In the genomic region with DNA sequence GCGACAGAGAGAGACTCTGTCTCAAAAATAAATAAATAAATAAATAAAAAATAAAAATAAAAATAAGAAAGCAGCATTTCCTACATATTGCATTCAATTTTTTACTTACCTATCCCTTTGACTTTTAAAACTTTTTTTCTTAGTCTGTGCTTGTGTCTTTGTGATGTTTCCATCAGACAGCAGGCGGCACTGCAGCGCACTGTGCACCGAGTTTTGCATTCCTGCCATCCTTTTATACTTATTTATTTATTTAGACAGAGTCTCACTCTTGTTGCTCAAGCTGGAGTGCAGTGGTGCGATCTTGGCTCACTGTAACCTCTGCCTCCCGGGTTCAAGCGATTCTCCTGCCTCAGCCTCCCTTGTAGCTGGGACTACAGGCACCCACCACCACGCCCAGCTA, we compare ENCODE assay signal across 7 cellular contexts.
DNase-seq lines count a peak whose midpoint lies in the region; ATAC-seq, FAIRE-seq and TF ChIP-seq lines count a peak whose summit lies in the region.
"Not testable (repeated sequence)": the region's sequence is repeated elsewhere in the genome, so short reads cannot be mapped to it uniquely, and the experiment has no call there.

No MANE protein-coding gene starts in this region.

- peak; percentile 11 for TF ChIP-seq CTCF in OCI-LY3 (IDR thresholded peaks at IDR 0.05; ENCODE audit: low read depth, low read length)
- peak in 1 of 3 experiments; percentile 8; a peak in 1 of 6 replicates for TF ChIP-seq CTCF in K562 (IDR thresholded peaks at IDR 0.05 in 2 of 3, conservative IDR thresholded peaks at IDR 0.05 in 1 of 3; ENCODE audit: insufficient read depth in 2 of 3, low read depth in 1 of 3, low read length in 3 of 3)
- TF ChIP-seq CTCF in neural crest cell (conservative IDR thresholded peaks at IDR 0.05): peak; percentile 60

- not testable (repeated sequence) for H3K4me2 ChIP-seq in OCI-LY3 (ENCODE audit: low read length); K562 (ENCODE audit: insufficient read depth, low read length)

- not testable (repeated sequence) for H3K4me3 ChIP-seq in OCI-LY3 (ENCODE audit: low read length); K562

- intact Hi-C loops in activated CD4-positive, alpha-beta T cell treated with anti-CD3 and anti-CD28 coated beads, Interleukin-2, amount 10 ng/mL, durations not matched to agents 24 days and 14 days (cut with micrococcal nuclease); K562 (cut with micrococcal nuclease); Right ventricle myocardium superior (cut with DNase I): not testable (repeated sequence)

- not testable (repeated sequence) for TF ChIP-seq EP300 in K562 (IDR thresholded peaks at IDR 0.05; ENCODE audit: low read length)

- H4K20me1 ChIP-seq in OCI-LY3 (ENCODE audit: insufficient read depth, low read length); K562 (replicated peaks; ENCODE audit: control insufficient read depth, insufficient read depth, low read length): not testable (repeated sequence)

- not testable (repeated sequence) for H3K36me3 ChIP-seq in OCI-LY3 (replicated peaks; ENCODE audit: low read depth, low read length); K562 (ENCODE audit: control insufficient read depth, insufficient read depth, low read length)

- not testable (repeated sequence) for H3K27ac Mint-ChIP-seq in activated CD4-positive, alpha-beta T cell treated with anti-CD3 and anti-CD28 coated beads, Interleukin-2, amount 10 ng/mL, durations not matched to agents 24 days and 14 days; neural crest cell (ENCODE audit: unreplicated experiment)

- H3K9me1 ChIP-seq in K562 (ENCODE audit: control insufficient read depth, insufficient read depth, low read length): not testable (repeated sequence)

- TF ChIP-seq RAD21 in K562 (CRISPR knock-in tag; conservative IDR thresholded peaks at IDR 0.05 in 1 of 2, IDR thresholded peaks at IDR 0.05 in 1 of 2): not testable (repeated sequence)

- H3K27me3 ChIP-seq in OCI-LY3 (ENCODE audit: low read depth, low read length); K562 (ENCODE audit: control insufficient read depth in 2 of 2, insufficient read depth in 2 of 2, low read length in 2 of 2): not testable (repeated sequence)

- not testable (repeated sequence) for H3K4me1 ChIP-seq in OCI-LY3 (ENCODE audit: low read length); K562 (replicated peaks in 1 of 2; ENCODE audit: control insufficient read depth in 2 of 2, insufficient read depth in 2 of 2, low read length in 2 of 2)

- not testable (repeated sequence) for H3K9ac ChIP-seq in OCI-LY3 (ENCODE audit: low read length); K562 (ENCODE audit: insufficient read depth in 1 of 2, low read depth in 2 of 2, low read length in 2 of 2)

- POLR2A ChIA-PET in K562 (lab: Yijun Ruan, JAX): not testable (repeated sequence)

- H3K27me3 Mint-ChIP-seq in activated CD4-positive, alpha-beta T cell treated with anti-CD3 and anti-CD28 coated beads, Interleukin-2, amount 10 ng/mL, durations not matched to agents 24 days and 14 days; neural crest cell (ENCODE audit: low read depth): not testable (repeated sequence)

- not testable (repeated sequence) for H3K36me3 Mint-ChIP-seq in activated CD4-positive, alpha-beta T cell treated with anti-CD3 and anti-CD28 coated beads, Interleukin-2, amount 10 ng/mL, durations not matched to agents 24 days and 14 days (ENCODE audit: low read depth); neural crest cell (ENCODE audit: low read depth)

- CTCF ChIA-PET in K562 (lab: Yijun Ruan, JAX; ENCODE audit: low intra/inter-chr PET ratio): not testable (repeated sequence)

- not testable (repeated sequence) for H3K4me3 Mint-ChIP-seq in activated CD4-positive, alpha-beta T cell treated with anti-CD3 and anti-CD28 coated beads, Interleukin-2, amount 10 ng/mL, durations not matched to agents 24 days and 14 days; neural crest cell

- not testable (repeated sequence) for H3K9me3 Mint-ChIP-seq in activated CD4-positive, alpha-beta T cell treated with anti-CD3 and anti-CD28 coated beads, Interleukin-2, amount 10 ng/mL, durations not matched to agents 24 days and 14 days; neural crest cell

- not testable (repeated sequence) for BruUV-seq in K562 (replicated peaks; lab: Mats Ljungman, UMichigan)

- DNase-seq in DMS53 (lab: John Stamatoyannopoulos, UW) (peak; percentile 46), Right ventricle myocardium superior (peak; percentile 71), neural crest cell (ENCODE audit: low read depth, low spot score) (peak; percentile 58)
- peak; percentile 75 for DNase-seq in activated CD4-positive, alpha-beta T cell treated with anti-CD3 and anti-CD28 coated beads, Interleukin-2, amount 10 ng/mL, durations not matched to agents 24 days and 14 days
- DNase-seq in K562 (ENCODE audit: extremely low read depth in 1 of 4, low spot score in 3 of 4): not testable (repeated sequence)

- FAIRE-seq in K562 (lab: Jason Lieb, UNC): not testable (repeated sequence)

- peak; percentile 66 for ATAC-seq in HG02759 (IDR thresholded peaks at IDR 0.05; ENCODE audit: unreplicated experiment)
- ATAC-seq in K562: peak; percentile 62; the same call in 2 of the 3 replicates
- peak; percentile 68 for ATAC-seq in Right ventricle myocardium superior (ENCODE audit: poor library complexity)

- H3K4me1 Mint-ChIP-seq in activated CD4-positive, alpha-beta T cell treated with anti-CD3 and anti-CD28 coated beads, Interleukin-2, amount 10 ng/mL, durations not matched to agents 24 days and 14 days; neural crest cell: not testable (repeated sequence)

- in situ Hi-C loops in K562 (cut with MboI): not testable (repeated sequence)

- not testable (repeated sequence) for H2AFZ ChIP-seq in OCI-LY3 (ENCODE audit: low read depth, low read length); K562 (ENCODE audit: low read depth, low read length)

- H3K9me3 ChIP-seq in OCI-LY3 (ENCODE audit: insufficient read depth, low read length); K562 (replicated peaks; ENCODE audit: control insufficient read depth, insufficient read depth, low read depth, low read length): not testable (repeated sequence)

- not testable (repeated sequence) for H3K27ac ChIP-seq in OCI-LY3 (ENCODE audit: low read length); K562 (ENCODE audit: extremely low read depth, low read depth, low read length)

- not testable (repeated sequence) for TF ChIP-seq POLR2A in K562 (conservative IDR thresholded peaks at IDR 0.05)

- WGBS in K562 (ENCODE audit: insufficient coverage, low coverage, missing lambda C conversion rate): 5% methylated on average over 8 of the region's 8 CpGs

- H3K79me2 ChIP-seq in OCI-LY3 (ENCODE audit: low read length); K562 (ENCODE audit: control insufficient read depth, insufficient read depth, low read length): not testable (repeated sequence)
